In genomic region chr6:4017847-4018193, GRCh38 we compare ENCODE assay signal across 8 cellular contexts.
DNase-seq lines count a peak whose midpoint lies in the region; ATAC-seq and TF ChIP-seq lines count a peak whose summit lies in the region.

No MANE protein-coding gene starts in this region.

- no peaks in the 10 kb centered on the region for H3K9me3 Mint-ChIP-seq in T-cell

- POLR2A ChIA-PET in T-cell (lab: Charles Lee) = interaction anchor here (0.7 to 1.4 kb wide), 5 partner anchors 13 to 118 kb away, joined by 3 to 7 read pairs (median 5); partner anchors contain the start of gene ECI2 (in 1 of the 2)

- peak overlapping the region; percentile 89 for H3K27ac ChIP-seq in parathyroid adenoma

- ATAC-seq in T-cell (replicated peaks in 1 of 4) (peak in 3 of 4 experiments; percentile 10 to 29 (median 22)), GM18502 (IDR thresholded peaks at IDR 0.05; ENCODE audit: poor library complexity, unreplicated experiment) (no peak)

- no peaks in the 10 kb centered on the region for H3K27me3 Mint-ChIP-seq in T-cell

- H3K79me2 ChIP-seq in Loucy (ENCODE audit: insufficient read depth, low read length) (peaks cover 81% of the 10 kb centered on the region), parathyroid adenoma (peaks cover 16% of the 10 kb centered on the region)

- peak overlapping the region; percentile 96 to 98 for H3K27ac Mint-ChIP-seq in T-cell

- CTCF ChIA-PET in T-cell (lab: Charles Lee) = interaction anchor here (0.6 to 2.1 kb wide), 15 partner anchors 8 to 1157 kb away, joined by 3 to 8 read pairs (median 4); partner anchors contain the start of genes ECI2 (in 1 of the 2) and FAM50B (in 1 of the 2)

- H3K36me3 Mint-ChIP-seq in T-cell = peaks cover 17% of the 10 kb centered on the region

- H3K36me3 ChIP-seq in Loucy (ENCODE audit: insufficient read depth, low read length) (no peaks in the 10 kb centered on the region), parathyroid adenoma (ENCODE audit: control insufficient read depth, insufficient read depth, low read length) (no peaks in the 10 kb centered on the region)

- H3K9ac ChIP-seq in Loucy (ENCODE audit: low read depth, low read length, poor library complexity, severe bottlenecking) (peak overlapping the region; percentile 95), parathyroid adenoma (peak overlapping the region; percentile 55)

- H3K4me2 ChIP-seq in Loucy (ENCODE audit: low read depth, low read length, poor library complexity, severe bottlenecking) (peak overlapping the region; percentile 84), parathyroid adenoma (ENCODE audit: low read length) (peak overlapping the region; percentile 75)

- TF ChIP-seq CTCF in Loucy (conservative IDR thresholded peaks at IDR 0.05; ENCODE audit: low read length) (no peak), parathyroid adenoma (IDR thresholded peaks at IDR 0.05) (no peak)

- peak; percentile 35 for DNase-seq in NCI-H2107 treated with DMSO at 0.1 percent for 48 hours (lab: John Stamatoyannopoulos, UW; ENCODE audit: unreplicated experiment)
- DNase-seq in NCI-H2107 (lab: John Stamatoyannopoulos, UW) = no peak
- DNase-seq in T-cell = peak in 1 of 34 experiments; percentile 13
- DNase-seq in fibroblast of gingiva (ENCODE audit: low read depth) = peak; percentile 25
- no peak for DNase-seq in cortex of kidney (lab: John Stamatoyannopoulos, UW)

- H3K9me3 ChIP-seq in Loucy (ENCODE audit: insufficient read depth, low read depth, low read length) (no peaks in the 10 kb centered on the region), parathyroid adenoma (ENCODE audit: control insufficient read depth, low read length) (no peaks in the 10 kb centered on the region)

- H3K4me1 ChIP-seq in Loucy (ENCODE audit: insufficient read depth, low read length, poor library complexity, severe bottlenecking) (peaks cover 28% of the 10 kb centered on the region), parathyroid adenoma (peaks cover 9% of the 10 kb centered on the region)

- no peaks in the 10 kb centered on the region for H3K27me3 ChIP-seq in Loucy (ENCODE audit: insufficient read depth, low read length, poor library complexity, severe bottlenecking)
- no peaks in the 10 kb centered on the region for H3K27me3 ChIP-seq in parathyroid adenoma (ENCODE audit: control insufficient read depth, insufficient read depth, low read length)

- H3F3A ChIP-seq in Loucy (ENCODE audit: low read depth) = peaks cover 17% of the 10 kb centered on the region

- peaks cover 72 to 85% (median 72%) of the 10 kb centered on the region in 3 donors for H3K4me1 Mint-ChIP-seq in T-cell

- H3K4me3 ChIP-seq in Loucy (ENCODE audit: low read length, poor library complexity, severe bottlenecking) (peak overlapping the region; percentile 86), parathyroid adenoma (ENCODE audit: low read depth, low read length) (peak overlapping the region; percentile 75)

- H4K20me1 ChIP-seq in Loucy (ENCODE audit: insufficient read depth, low read length, poor library complexity, severe bottlenecking) = peaks cover 14% of the 10 kb centered on the region

- H2AFZ ChIP-seq in Loucy (ENCODE audit: low read length) (peak overlapping the region; percentile 87), parathyroid adenoma (peak overlapping the region; percentile 80)

- H3K4me3 Mint-ChIP-seq in T-cell = peak overlapping the region; percentile 86 to 94 (median 89)

- no peaks in the 10 kb centered on the region for H3K9me2 ChIP-seq in Loucy (replicated peaks; ENCODE audit: low read depth, low read length)

Comparison
In these comparisons a context has a peak if more than half of its experiments do, and no peak if none do; other contexts are left out.
1. DNase-seq: peak in NCI-H2107 treated with DMSO at 0.1 percent for 48 hours (single experiment) and fibroblast of gingiva (single experiment); none in NCI-H2107 (single experiment) and cortex of kidney (single experiment).